ENCODE assay signal across 10 cellular contexts in genomic region chr4:113637823-113638691, GRCh38.
DNase-seq lines count a peak whose midpoint lies in the region; ATAC-seq lines count a peak whose summit lies in the region.
"Had no signal": no experiment of that assay in that cellular context is flagged by ENCODE, and none has a peak within 500 bp of the region (broad histone marks: within the 10 kb centered on the region; RNA-seq: fewer than 3 reads in every experiment).

No MANE protein-coding gene starts in this region.

- DNase-seq in CD4-positive, CD25-positive, alpha-beta regulatory T cell: no peak
- DNase-seq in G401 (ENCODE audit: low spot score) (peak; percentile 60), T-cell (no peak), NCI-H524 treated with DMSO at 0.1 percent for 48 hours (lab: John Stamatoyannopoulos, UW) (no peak), amygdala (lab: John Stamatoyannopoulos, UW) (no peak)
- no peak for DNase-seq in naive thymus-derived CD8-positive, alpha-beta T cell
- DNase-seq: activated CD4-positive, alpha-beta T cell treated with anti-CD3 and anti-CD28 coated beads for 1 hour; NCI-H774; ovary had no signal

- no peaks in the 10 kb centered on the region for H3K36me3 ChIP-seq in CD4-positive, CD25-positive, alpha-beta regulatory T cell (ENCODE audit: control insufficient read depth, insufficient read depth, low read length)
- H3K36me3 ChIP-seq: ovary had no signal

- no peak for ATAC-seq in CD4-positive, CD25-positive, alpha-beta regulatory T cell (ENCODE audit: low read depth in 2 of 2)
- ATAC-seq in T-cell (replicated peaks in 1 of 4) (no peak), GM18517 (IDR thresholded peaks at IDR 0.05; ENCODE audit: unreplicated experiment) (no peak)
- ATAC-seq in naive thymus-derived CD8-positive, alpha-beta T cell: no peak

- H3K27me3 ChIP-seq in CD4-positive, CD25-positive, alpha-beta regulatory T cell (ENCODE audit: control insufficient read depth, insufficient read depth, low read length): no peaks in the 10 kb centered on the region
- H3K27me3 ChIP-seq: ovary had no signal

- peaks cover 25% of the 10 kb centered on the region for H3K4me1 ChIP-seq in CD4-positive, CD25-positive, alpha-beta regulatory T cell (ENCODE audit: control insufficient read depth, insufficient read depth, low read length, poor library complexity, severe bottlenecking)

- peak overlapping the region; percentile 22 to 32 (median 26) for H3K27ac Mint-ChIP-seq in CD4-positive, CD25-positive, alpha-beta regulatory T cell
- peak overlapping the region; percentile 51 to 53 for H3K27ac Mint-ChIP-seq in T-cell
- peak overlapping the region in 9 of 10 donors; percentile 1 to 85 (median 36) for H3K27ac Mint-ChIP-seq in naive thymus-derived CD8-positive, alpha-beta T cell

- CTCF ChIA-PET in T-cell (lab: Charles Lee): interaction anchor here (0.7 to 3.2 kb wide), 5 partner anchors 20 to 127 kb away, joined by 3 to 19 read pairs (median 6); no protein-coding TSS in a partner anchor

- H3K4me3 ChIP-seq in CD4-positive, CD25-positive, alpha-beta regulatory T cell (ENCODE audit: low read depth, low read length): no peak overlapping the region
- H3K4me3 ChIP-seq: ovary had no signal

- peaks cover 6% of the 10 kb centered on the region for H3K36me3 Mint-ChIP-seq in CD4-positive, CD25-positive, alpha-beta regulatory T cell
- peaks cover 5% of the 10 kb centered on the region for H3K36me3 Mint-ChIP-seq in T-cell
- peaks cover 0 to 5% (median 0%) of the 10 kb centered on the region in 3 donors for H3K36me3 Mint-ChIP-seq in naive thymus-derived CD8-positive, alpha-beta T cell

- in situ Hi-C loops in G401 (cut with HindIII; ENCODE audit: low sequenced_read_pairs): no loop called here

- H3K9me3 ChIP-seq in CD4-positive, CD25-positive, alpha-beta regulatory T cell (ENCODE audit: control insufficient read depth in 2 of 2, low read length in 2 of 2): no peaks in the 10 kb centered on the region
- H3K9me3 ChIP-seq: ovary had no signal

- no peaks in the 10 kb centered on the region for H3K27me3 Mint-ChIP-seq in CD4-positive, CD25-positive, alpha-beta regulatory T cell
- no peaks in the 10 kb centered on the region for H3K27me3 Mint-ChIP-seq in T-cell
- no peaks in the 10 kb centered on the region for H3K27me3 Mint-ChIP-seq in naive thymus-derived CD8-positive, alpha-beta T cell

- H3K27ac ChIP-seq in CD4-positive, CD25-positive, alpha-beta regulatory T cell (ENCODE audit: insufficient read depth, low read length, poor library complexity, severe bottlenecking): no peak overlapping the region
- H3K27ac ChIP-seq: ovary had no signal

- peaks cover 19 to 62% (median 55%) of the 10 kb centered on the region in 4 donors for H3K4me1 Mint-ChIP-seq in CD4-positive, CD25-positive, alpha-beta regulatory T cell
- peaks cover 50 to 62% (median 57%) of the 10 kb centered on the region in 3 donors for H3K4me1 Mint-ChIP-seq in T-cell
- H3K4me1 Mint-ChIP-seq in naive thymus-derived CD8-positive, alpha-beta T cell: peaks cover 32 to 78% (median 54%) of the 10 kb centered on the region in 4 donors

- peak overlapping the region in 2 of 4 donors; percentile 1 to 18 for H3K4me3 Mint-ChIP-seq in CD4-positive, CD25-positive, alpha-beta regulatory T cell
- no peak overlapping the region for H3K4me3 Mint-ChIP-seq in T-cell
- peak overlapping the region in 9 of 10 donors; percentile 1 to 54 (median 14) for H3K4me3 Mint-ChIP-seq in naive thymus-derived CD8-positive, alpha-beta T cell

- POLR2A ChIA-PET in T-cell (lab: Charles Lee): interaction anchor here (0.6 to 1.1 kb wide), 6 partner anchors 21 to 329 kb away, joined by 3 to 4 read pairs (median 4); no protein-coding TSS in a partner anchor
- POLR2A ChIA-PET in naive thymus-derived CD8-positive, alpha-beta T cell (lab: Charles Lee): interaction anchor here (0.7 to 3.2 kb wide), 2 partner anchors 83 to 123 kb away, joined by 3 to 12 read pairs; no protein-coding TSS in a partner anchor

- H3K9me3 Mint-ChIP-seq in CD4-positive, CD25-positive, alpha-beta regulatory T cell: no peaks in the 10 kb centered on the region
- no peaks in the 10 kb centered on the region for H3K9me3 Mint-ChIP-seq in T-cell
- H3K9me3 Mint-ChIP-seq in naive thymus-derived CD8-positive, alpha-beta T cell: peaks cover 0 to 3% (median 0%) of the 10 kb centered on the region in 9 donors

Comparison
In these comparisons a context has a peak if more than half of its experiments do, and no peak if none do; other contexts are left out.
1. H3K4me3 Mint-ChIP-seq: peak in naive thymus-derived CD8-positive, alpha-beta T cell (9 of 10); none in T-cell (0 of 3).
2. Peak in every context shown above with its lines, with median percentiles within 50 percentile points of each other: H3K27ac Mint-ChIP-seq.